24 cellular contexts compared by ENCODE assay signal in genomic region chr16:81569361-81570034, GRCh38.
DNase-seq lines count a peak whose midpoint lies in the region; ATAC-seq, FAIRE-seq and TF ChIP-seq lines count a peak whose summit lies in the region.
"Had no signal": no experiment of that assay in that cellular context is flagged by ENCODE, and none has a peak within 500 bp of the region (broad histone marks: within the 10 kb centered on the region; RNA-seq: fewer than 3 reads in every experiment).

No MANE protein-coding gene starts in this region.

- H3K4me1 ChIP-seq in HepG2 (ENCODE audit: insufficient read depth, low read length) (peaks cover 76% of the 10 kb centered on the region), upper lobe of right lung (no peaks in the 10 kb centered on the region)

- TF ChIP-seq CTCF in HepG2 (CRISPR knock-in tag; IDR thresholded peaks at IDR 0.05) (no peak), upper lobe of right lung (IDR thresholded peaks at IDR 0.05) (no peak), omental fat pad (IDR thresholded peaks at IDR 0.05) (no peak)

- peaks cover 98% of the 10 kb centered on the region for H3K79me2 ChIP-seq in HepG2 (ENCODE audit: insufficient read depth, low read length)

- no peak overlapping the region for H3K9ac ChIP-seq in HepG2 (ENCODE audit: insufficient read depth, low read depth, low read length)

- no peaks in the 10 kb centered on the region for H3K27me3 Mint-ChIP-seq in activated naive CD4-positive, alpha-beta T cell treated with anti-CD3 and anti-CD28 coated beads for 36 hours (ENCODE audit: low read depth)
- H3K27me3 Mint-ChIP-seq in activated naive CD8-positive, alpha-beta T cell treated with anti-CD3 and anti-CD28 coated beads, Interleukin-2, amount 50 U/mL, for 24 hours = no peaks in the 10 kb centered on the region
- H3K27me3 Mint-ChIP-seq: T-helper 17 cell had no signal

- no peak overlapping the region for H2AFZ ChIP-seq in HepG2 (ENCODE audit: low read length)

- H3K27me3 ChIP-seq in HepG2 (ENCODE audit: control insufficient read depth in 1 of 2, insufficient read depth in 2 of 2, low read length in 2 of 2) (no peaks in the 10 kb centered on the region), upper lobe of right lung (no peaks in the 10 kb centered on the region)

- POLR2A ChIA-PET in HepG2 (lab: Yijun Ruan, JAX) = no interaction called here

- CTCF ChIA-PET in activated naive CD4-positive, alpha-beta T cell treated with anti-CD3 and anti-CD28 coated beads for 36 hours (lab: Charles Lee) = interaction anchor here (1.6 kb wide), 1 partner anchor 53 kb away, joined by 3 read pairs; no protein-coding TSS in a partner anchor
- CTCF ChIA-PET in HepG2 (lab: Yijun Ruan, JAX; ENCODE audit: low intra/inter-chr PET ratio, low total read pairs) = no interaction called here

- TF ChIP-seq POLR2A in HepG2 (IDR thresholded peaks at IDR 0.05; ENCODE audit: insufficient read depth in 1 of 2, low read depth in 2 of 2, low read length in 2 of 2) = no peak

- H3K4me1 Mint-ChIP-seq in activated naive CD4-positive, alpha-beta T cell treated with anti-CD3 and anti-CD28 coated beads for 36 hours (ENCODE audit: low read depth) = peaks cover 19% of the 10 kb centered on the region
- peaks cover 32% of the 10 kb centered on the region for H3K4me1 Mint-ChIP-seq in activated naive CD8-positive, alpha-beta T cell treated with anti-CD3 and anti-CD28 coated beads, Interleukin-2, amount 50 U/mL, for 24 hours

- H3K4me2 ChIP-seq in HepG2 (ENCODE audit: low read depth, low read length) = no peak overlapping the region

- H3K27ac Mint-ChIP-seq in activated naive CD4-positive, alpha-beta T cell treated with anti-CD3 and anti-CD28 coated beads, Interleukin-2, amount 50 U/mL, for 72 hours = peak overlapping the region; percentile 9 to 58
- H3K27ac Mint-ChIP-seq in activated naive CD4-positive, alpha-beta T cell treated with anti-CD3 and anti-CD28 coated beads for 36 hours = no peak overlapping the region
- peak overlapping the region; percentile 84 for H3K27ac Mint-ChIP-seq in activated naive CD8-positive, alpha-beta T cell treated with anti-CD3 and anti-CD28 coated beads, Interleukin-2, amount 50 U/mL, for 24 hours

- no peak for ATAC-seq in activated naive CD4-positive, alpha-beta T cell treated with anti-CD3 and anti-CD28 coated beads, Interleukin-2, amount 50 U/mL, for 72 hours
- ATAC-seq in activated naive CD8-positive, alpha-beta T cell treated with anti-CD3 and anti-CD28 coated beads, Interleukin-2, amount 50 U/mL, for 24 hours = no peak
- ATAC-seq in HepG2 (no peak), upper lobe of right lung (peak; percentile 40), HG02938 (IDR thresholded peaks at IDR 0.05; ENCODE audit: unreplicated experiment) (no peak), omental fat pad (ENCODE audit: low FRiP score) (no peak)
- ATAC-seq: T-helper 17 cell had no signal

- H3K36me3 ChIP-seq in HepG2 (replicated peaks in 1 of 2; ENCODE audit: control insufficient read depth in 1 of 2, insufficient read depth in 2 of 2, low read length in 2 of 2) (peaks cover 6 to 22% of the 10 kb centered on the region in 2 experiments; a peak in 4 of 5 replicates), upper lobe of right lung (no peaks in the 10 kb centered on the region)

- no peak for TF ChIP-seq RAD21 in HepG2 (CRISPR knock-in tag; IDR thresholded peaks at IDR 0.05)

- no peak for TF ChIP-seq EP300 in HepG2 (IDR thresholded peaks at IDR 0.05; ENCODE audit: low read depth in 2 of 2, low read length in 2 of 2)
- no peak for TF ChIP-seq EP300 in HepG2 (CRISPR knock-in tag; IDR thresholded peaks at IDR 0.05; ENCODE audit: borderline replicate concordance)

- H3K36me3 Mint-ChIP-seq in activated naive CD4-positive, alpha-beta T cell treated with anti-CD3 and anti-CD28 coated beads, Interleukin-2, amount 50 U/mL, for 72 hours = peaks cover 4 to 5% of the 10 kb centered on the region in 2 donors
- no peaks in the 10 kb centered on the region for H3K36me3 Mint-ChIP-seq in activated naive CD4-positive, alpha-beta T cell treated with anti-CD3 and anti-CD28 coated beads for 36 hours (ENCODE audit: low read depth)
- peaks cover 5% of the 10 kb centered on the region for H3K36me3 Mint-ChIP-seq in activated naive CD8-positive, alpha-beta T cell treated with anti-CD3 and anti-CD28 coated beads, Interleukin-2, amount 50 U/mL, for 24 hours (ENCODE audit: low read depth)

- H3K4me3 ChIP-seq in HepG2 (replicated peaks in 1 of 3; ENCODE audit: insufficient read depth in 1 of 3, low read depth in 2 of 3, low read length in 3 of 3) = no peak overlapping the region
- no peak overlapping the region for H3K4me3 ChIP-seq in upper lobe of right lung
- H3K4me3 ChIP-seq: skin epidermis had no signal

- H3K9me3 Mint-ChIP-seq in activated naive CD4-positive, alpha-beta T cell treated with anti-CD3 and anti-CD28 coated beads, Interleukin-2, amount 50 U/mL, for 72 hours = no peaks in the 10 kb centered on the region
- no peaks in the 10 kb centered on the region for H3K9me3 Mint-ChIP-seq in activated naive CD4-positive, alpha-beta T cell treated with anti-CD3 and anti-CD28 coated beads for 36 hours
- H3K9me3 Mint-ChIP-seq in activated naive CD8-positive, alpha-beta T cell treated with anti-CD3 and anti-CD28 coated beads, Interleukin-2, amount 50 U/mL, for 24 hours = no peaks in the 10 kb centered on the region

- no peak for DNase-seq in activated naive CD4-positive, alpha-beta T cell treated with anti-CD3 and anti-CD28 coated beads, Interleukin-2, amount 50 U/mL, for 72 hours (ENCODE audit: low spot score in 2 of 2)
- DNase-seq in activated naive CD4-positive, alpha-beta T cell treated with anti-CD3 and anti-CD28 coated beads for 36 hours = no peak
- no peak for DNase-seq in activated naive CD8-positive, alpha-beta T cell treated with anti-CD3 and anti-CD28 coated beads, Interleukin-2, amount 50 U/mL, for 24 hours
- DNase-seq in HepG2 (ENCODE audit: low spot score) (no peak), upper lobe of right lung (no peak), omental fat pad (ENCODE audit: low spot score) (no peak), NCI-H526 treated with DMSO at 0.1 percent for 48 hours (lab: John Stamatoyannopoulos, UW) (no peak)
- DNase-seq: ACHN; activated CD4-positive, alpha-beta T cell treated with anti-CD3 and anti-CD28 coated beads, Interleukin-2, amount 50 U/mL, for 48 hours; activated naive CD4-positive, alpha-beta T cell treated with anti-CD3 and anti-CD28 coated beads, Interleukin-2, amount 50 U/mL, for 16 hours; activated T-cell treated with anti-CD3 and anti-CD28 coated beads, Interleukin-2, amount 50 U/mL, for 4 hours; DMS79; Karpas-422; NCI-H1105; NCI-H2081 treated with DMSO at 0.1 percent for 48 hours; NCI-H524; SIG-M5; stimulated activated CD4-positive, alpha-beta T cell treated with anti-CD3 and anti-CD28 coated beads, Interleukin-2, amount 100 ng/mL, for 48 hours; T-helper 17 cell had no signal

- no peak overlapping the region for H3K4me3 Mint-ChIP-seq in activated naive CD4-positive, alpha-beta T cell treated with anti-CD3 and anti-CD28 coated beads for 36 hours
- H3K4me3 Mint-ChIP-seq in activated naive CD8-positive, alpha-beta T cell treated with anti-CD3 and anti-CD28 coated beads, Interleukin-2, amount 50 U/mL, for 24 hours = peak overlapping the region; percentile 45
- H3K4me3 Mint-ChIP-seq: activated T-cell treated with anti-CD3 and anti-CD28 coated beads, Interleukin-2, amount 50 U/mL, for 4 hours; T-helper 17 cell had no signal

- peaks cover 99% of the 10 kb centered on the region for H4K20me1 ChIP-seq in HepG2 (ENCODE audit: insufficient read depth, low read length)

- H3K27ac ChIP-seq in HepG2 (ENCODE audit: extremely low read length, insufficient read depth, low read length) = no peak overlapping the region
- no peak overlapping the region for H3K27ac ChIP-seq in upper lobe of right lung
- H3K27ac ChIP-seq: C4-2B, VCaP had no signal

- FAIRE-seq in HepG2 (lab: Jason Lieb, UNC) = no peak
- FAIRE-seq: endometrium had no signal

- WGBS in HepG2 (ENCODE audit: low lambda C conversion rate) = 92% methylated on average over 11 of the region's 11 CpGs

- no TSS peak for BruUV-seq in HepG2 (replicated peaks; lab: Mats Ljungman, UMichigan)

- no peaks in the 10 kb centered on the region for H3K9me3 ChIP-seq in HepG2 (ENCODE audit: low read length)
- no peaks in the 10 kb centered on the region for H3K9me3 ChIP-seq in upper lobe of right lung

- in situ Hi-C loops in HepG2 (cut with HindIII; ENCODE audit: extremely low pct_ligation_motif_present, low pct_unique_long_range_greater_than_20kb) = no loop called here

- intact Hi-C loops in activated naive CD4-positive, alpha-beta T cell treated with anti-CD3 and anti-CD28 coated beads for 36 hours (cut with micrococcal nuclease) = no loop called here
- intact Hi-C loops in HepG2 (cut with micrococcal nuclease; ENCODE audit: unreplicated experiment) (no loop called here), upper lobe of right lung (cut with DNase I) (no loop called here)

TF ChIP-seq in HepG2, 621 proteins besides CTCF, POLR2A, EP300 and RAD21 (continues in another document):
- TF ChIP-seq DMAP1 (CRISPR knock-in tag; IDR thresholded peaks at IDR 0.05) (no peak), ASH2L (IDR thresholded peaks at IDR 0.05; ENCODE audit: insufficient read length, low read depth, low read length) (no peak), BRF2 (CRISPR knock-in tag; IDR thresholded peaks at IDR 0.05) (no peak), ZFAT (CRISPR knock-in tag; conservative IDR thresholded peaks at IDR 0.05) (no peak), NR0B2 (CRISPR knock-in tag; IDR thresholded peaks at IDR 0.05) (no peak), ZNF629 (CRISPR knock-in tag; conservative IDR thresholded peaks at IDR 0.05) (peak; percentile 98), ZMYM3 (CRISPR knock-in tag; IDR thresholded peaks at IDR 0.05) (peak; percentile 87)
